Comparison of ENCODE assay signal across 8 cellular contexts in genomic region chr1:225554216-225554812, GRCh38.
DNase-seq lines count a peak whose midpoint lies in the region.

No MANE protein-coding gene starts in this region.

- no peaks in the 10 kb centered on the region for H3K4me1 ChIP-seq in effector memory CD4-positive, alpha-beta T cell (ENCODE audit: control insufficient read depth, insufficient read depth, low read length, poor library complexity, severe bottlenecking)

- no peaks in the 10 kb centered on the region for H3K9me3 ChIP-seq in effector memory CD4-positive, alpha-beta T cell (ENCODE audit: control insufficient read depth, low read length)

- no peak overlapping the region for H3K4me3 ChIP-seq in effector memory CD4-positive, alpha-beta T cell (ENCODE audit: insufficient read depth, low read depth, low read length, poor library complexity, severe bottlenecking)

- H3K36me3 ChIP-seq in effector memory CD4-positive, alpha-beta T cell (ENCODE audit: control insufficient read depth, insufficient read depth, low read length) = no peaks in the 10 kb centered on the region

- H3K27ac ChIP-seq in effector memory CD4-positive, alpha-beta T cell (ENCODE audit: insufficient read depth, low read length, poor library complexity, severe bottlenecking) = no peak overlapping the region

- DNase-seq in DMS53 (lab: John Stamatoyannopoulos, UW) = peak; percentile 67
- DNase-seq in Kasumi-1 (lab: John Stamatoyannopoulos, UW) = peak; percentile 14 to 58
- peak; percentile 38 for DNase-seq in astrocyte of the hippocampus (ENCODE audit: low read depth, low spot score)
- DNase-seq in kidney glomerular epithelial cell (lab: John Stamatoyannopoulos, UW) = peak; percentile 16
- no peak for DNase-seq in activated CD4-positive, alpha-beta memory T cell treated with anti-CD3 and anti-CD28 coated beads, Interleukin-2, amount 10 ng/mL, durations not matched to agents 7 days and 5 days
- no peak for DNase-seq in activated CD8-positive, alpha-beta memory T cell treated with anti-CD3 and anti-CD28 coated beads, Interleukin-2, amount 50 U/mL, for 48 hours
- no peak for DNase-seq in effector memory CD4-positive, alpha-beta T cell
- DNase-seq in NCI-H510A treated with DMSO at 0.1 percent for 48 hours (lab: John Stamatoyannopoulos, UW) = no peak

- peaks cover 17% of the 10 kb centered on the region for H3K27me3 Mint-ChIP-seq in activated CD4-positive, alpha-beta memory T cell treated with anti-CD3 and anti-CD28 coated beads, Interleukin-2, amount 10 ng/mL, durations not matched to agents 7 days and 5 days

- H3K27ac Mint-ChIP-seq in activated CD4-positive, alpha-beta memory T cell treated with anti-CD3 and anti-CD28 coated beads, Interleukin-2, amount 10 ng/mL, durations not matched to agents 7 days and 5 days = no peak overlapping the region

- CTCF ChIA-PET in activated CD4-positive, alpha-beta memory T cell treated with anti-CD3 and anti-CD28 coated beads, Interleukin-2, amount 10 ng/mL, durations not matched to agents 7 days and 5 days (lab: Charles Lee) = interaction anchor here (0.8 to 2.4 kb wide), 8 partner anchors 9 to 419 kb away, joined by 3 to 7 read pairs (median 3); no protein-coding TSS in a partner anchor

- H3K4me3 Mint-ChIP-seq in activated CD4-positive, alpha-beta memory T cell treated with anti-CD3 and anti-CD28 coated beads, Interleukin-2, amount 10 ng/mL, durations not matched to agents 7 days and 5 days = no peak overlapping the region

- POLR2A ChIA-PET in activated CD4-positive, alpha-beta memory T cell treated with anti-CD3 and anti-CD28 coated beads, Interleukin-2, amount 10 ng/mL, durations not matched to agents 7 days and 5 days (lab: Charles Lee) = no interaction called here

- H3K9me3 Mint-ChIP-seq in activated CD4-positive, alpha-beta memory T cell treated with anti-CD3 and anti-CD28 coated beads, Interleukin-2, amount 10 ng/mL, durations not matched to agents 7 days and 5 days = no peaks in the 10 kb centered on the region

- H3K27me3 ChIP-seq in effector memory CD4-positive, alpha-beta T cell (replicated peaks; ENCODE audit: control insufficient read depth, insufficient read depth, low read length, poor library complexity, severe bottlenecking) = no peaks in the 10 kb centered on the region

- no peaks in the 10 kb centered on the region for H3K4me1 Mint-ChIP-seq in activated CD4-positive, alpha-beta memory T cell treated with anti-CD3 and anti-CD28 coated beads, Interleukin-2, amount 10 ng/mL, durations not matched to agents 7 days and 5 days

- no peaks in the 10 kb centered on the region for H3K36me3 Mint-ChIP-seq in activated CD4-positive, alpha-beta memory T cell treated with anti-CD3 and anti-CD28 coated beads, Interleukin-2, amount 10 ng/mL, durations not matched to agents 7 days and 5 days (ENCODE audit: low read depth)

Comparison
In these comparisons a context has a peak if more than half of its experiments do, and no peak if none do; other contexts are left out.
1. DNase-seq: peak in DMS53 (single experiment), Kasumi-1 (2 of 2), astrocyte of the hippocampus (single experiment) and kidney glomerular epithelial cell (single experiment); none in activated CD4-positive, alpha-beta memory T cell treated with anti-CD3 and anti-CD28 coated beads, Interleukin-2, amount 10 ng/mL, durations not matched to agents 7 days and 5 days (single experiment), activated CD8-positive, alpha-beta memory T cell treated with anti-CD3 and anti-CD28 coated beads, Interleukin-2, amount 50 U/mL, for 48 hours (single experiment), effector memory CD4-positive, alpha-beta T cell (0 of 3) and NCI-H510A treated with DMSO at 0.1 percent for 48 hours (single experiment).